In the genomic region with DNA sequence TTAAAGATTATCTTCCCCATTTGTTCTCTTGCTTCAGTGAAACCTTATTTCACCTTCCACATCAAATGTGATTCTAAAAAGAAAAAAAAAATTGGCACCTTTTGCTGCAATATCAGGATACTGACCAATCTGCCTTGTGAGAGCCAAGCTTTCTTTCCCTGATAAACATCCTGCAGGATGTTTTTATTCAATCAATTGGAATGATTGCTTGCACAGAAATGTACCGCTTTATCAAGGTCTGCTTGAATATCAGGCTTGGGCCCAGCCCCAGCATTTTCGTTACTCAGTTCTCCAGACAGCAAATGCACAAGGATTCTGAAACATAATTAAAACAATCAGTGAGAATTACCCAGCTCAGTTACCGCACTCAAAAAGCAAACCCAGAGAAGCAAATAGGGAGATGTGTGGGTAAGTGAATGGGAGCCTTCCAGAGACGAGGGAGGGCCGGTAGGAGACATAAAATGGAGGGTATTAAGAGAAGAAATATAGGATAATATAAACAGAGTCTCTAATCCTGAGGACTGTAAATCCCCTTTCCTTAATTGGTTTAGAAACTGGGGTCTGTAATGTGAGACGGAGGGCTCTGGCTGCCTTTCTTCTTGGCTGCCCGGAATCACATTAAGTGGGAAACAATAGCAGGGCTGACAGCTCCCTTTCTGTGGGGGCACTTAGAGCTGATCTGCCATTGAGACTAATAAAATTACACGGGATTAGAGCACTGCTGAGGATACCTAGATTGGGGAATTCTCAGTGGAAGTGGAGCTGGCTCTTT, we compare ENCODE assay signal across 16 cellular contexts.
DNase-seq lines count a peak whose midpoint lies in the region; ATAC-seq and TF ChIP-seq lines count a peak whose summit lies in the region.
"Had no signal": no experiment of that assay in that cellular context is flagged by ENCODE, and none has a peak within 500 bp of the region (broad histone marks: within the 10 kb centered on the region; RNA-seq: fewer than 3 reads in every experiment).

No MANE protein-coding gene starts in this region.

- WGBS in mesendoderm (ENCODE audit: extremely low coverage, insufficient coverage, low lambda C conversion rate) = no CpG with 5 or more reads among the region's 8 CpGs

- H3K79me1 ChIP-seq in mesendoderm (ENCODE audit: low read length) = no peaks in the 10 kb centered on the region

- peak overlapping the region; percentile 86 for H3K18ac ChIP-seq in mesendoderm (ENCODE audit: low read length)

- H2BK120ac ChIP-seq in mesendoderm (ENCODE audit: low read depth, low read length) = no peak overlapping the region

- H4K8ac ChIP-seq in mesendoderm (ENCODE audit: low read depth, low read length) = peak overlapping the region; percentile 65

- H3K4me3 ChIP-seq in BE2C (ENCODE audit: low read depth, low read length) = peak overlapping the region; percentile 20
- H3K4me3 ChIP-seq in mesendoderm (ENCODE audit: low read length) = no peak overlapping the region
- H3K4me3 ChIP-seq: GM23248 had no signal

- no peak overlapping the region for H3K56ac ChIP-seq in mesendoderm (ENCODE audit: low read length)

- H3K27ac ChIP-seq in mesendoderm (ENCODE audit: low read depth, low read length) = no peak overlapping the region
- H3K27ac ChIP-seq: GM23248, KMS-11 had no signal

- peak overlapping the region; percentile 30 for H3K9ac ChIP-seq in mesendoderm (ENCODE audit: low read length)
- H3K9ac ChIP-seq: GM23248, KMS-11 had no signal

- H3K4ac ChIP-seq in mesendoderm (ENCODE audit: low read depth, low read length) = no peak overlapping the region

- DNase-seq in BE2C (peak; percentile 67), NCI-H1436 (lab: John Stamatoyannopoulos, UW) (peak; percentile 52), SK-N-DZ (ENCODE audit: low spot score) (peak; percentile 97), mesendoderm (peak; percentile 86), cortex of kidney (lab: John Stamatoyannopoulos, UW) (no peak), 8988T (no peak), NCI-H446 (lab: John Stamatoyannopoulos, UW) (no peak)
- DNase-seq: caudate nucleus; GM23248; naive thymus-derived CD4-positive, alpha-beta T cell; NCI-H187; Right ventricle myocardium superior; stimulated activated naive CD8-positive, alpha-beta T cell treated with anti-CD3 and anti-CD28 coated beads, Interleukin-15, amount 100 ng/mL, for 72 hours had no signal

- no peak overlapping the region for H3K4me2 ChIP-seq in mesendoderm (ENCODE audit: low read length)
- H3K4me2 ChIP-seq: KMS-11 had no signal

- TF ChIP-seq CTCF in BE2C (IDR thresholded peaks at IDR 0.05; ENCODE audit: low read depth, low read length) = no peak

- no peak for ATAC-seq in GM21723 (IDR thresholded peaks at IDR 0.05; ENCODE audit: unreplicated experiment)
- ATAC-seq: activated T-helper 17 cell treated with anti-CD3 and anti-CD28 coated beads, Interleukin-2, amount 50 U/mL, for 72 hours; naive thymus-derived CD4-positive, alpha-beta T cell; stimulated activated naive CD8-positive, alpha-beta T cell treated with anti-CD3 and anti-CD28 coated beads, Interleukin-15, amount 100 ng/mL, for 72 hours had no signal

- no peaks in the 10 kb centered on the region for H3K79me2 ChIP-seq in mesendoderm (ENCODE audit: control insufficient read depth, insufficient read depth, low read length)

- no peaks in the 10 kb centered on the region for H3K9me3 ChIP-seq in BE2C

- peaks cover 17% of the 10 kb centered on the region for H3K4me1 ChIP-seq in BE2C
- peaks cover 9% of the 10 kb centered on the region for H3K4me1 ChIP-seq in mesendoderm (ENCODE audit: control insufficient read depth, low read depth, low read length)

- H2BK5ac ChIP-seq in mesendoderm (ENCODE audit: low read length) = peak overlapping the region; percentile 70

- H4K5ac ChIP-seq in mesendoderm (ENCODE audit: low read length) = no peak overlapping the region

- no peaks in the 10 kb centered on the region for H3K27me3 ChIP-seq in BE2C
- no peaks in the 10 kb centered on the region for H3K27me3 ChIP-seq in mesendoderm (ENCODE audit: insufficient read depth, low read length, poor library complexity)

- H3K36me3 ChIP-seq in BE2C (no peaks in the 10 kb centered on the region), mesendoderm (ENCODE audit: control insufficient read depth, insufficient read depth, low read length) (no peaks in the 10 kb centered on the region)

- H3K23ac ChIP-seq in mesendoderm (ENCODE audit: low read length) = no peak overlapping the region

- H2BK15ac ChIP-seq in mesendoderm (replicated peaks; ENCODE audit: low read depth) = no peak overlapping the region

- no peak overlapping the region for H2AK5ac ChIP-seq in mesendoderm (ENCODE audit: low read length)

Comparison
In these comparisons a context has a peak if more than half of its experiments do, and no peak if none do; other contexts are left out.
1. DNase-seq: peak in BE2C (single experiment), NCI-H1436 (single experiment), SK-N-DZ (single experiment) and mesendoderm (single experiment); none in cortex of kidney (single experiment), 8988T (single experiment) and NCI-H446 (0 of 2).